ENCODE assay signal across 1 cellular context in genomic region chr2:18559531-18559930, GRCh38.
TF ChIP-seq lines count a peak whose summit lies in the region.

No MANE protein-coding gene starts in this region.

TF ChIP-seq in K562, 482 proteins besides CTCF, POLR2A, EP300 and RAD21 (continued from another document):
- TF ChIP-seq TBL1XR1 (IDR thresholded peaks at IDR 0.05; ENCODE audit: low read length in 2 of 2): no peak
- no peak for TF ChIP-seq SETDB1 (IDR thresholded peaks at IDR 0.05; ENCODE audit: low read length)
- no peak for TF ChIP-seq ZNF431 (CRISPR knock-in tag; IDR thresholded peaks at IDR 0.05)
- no peak for TF ChIP-seq SIN3A (IDR thresholded peaks at IDR 0.05; ENCODE audit: borderline replicate concordance in 2 of 2, control insufficient read depth in 1 of 2, low read depth in 2 of 2, low read length in 2 of 2)
- TF ChIP-seq SMAD2 (IDR thresholded peaks at IDR 0.05; ENCODE audit: low read depth, low read length): no peak
